Comparison of ENCODE assay signal across 19 cellular contexts in the genomic region with DNA sequence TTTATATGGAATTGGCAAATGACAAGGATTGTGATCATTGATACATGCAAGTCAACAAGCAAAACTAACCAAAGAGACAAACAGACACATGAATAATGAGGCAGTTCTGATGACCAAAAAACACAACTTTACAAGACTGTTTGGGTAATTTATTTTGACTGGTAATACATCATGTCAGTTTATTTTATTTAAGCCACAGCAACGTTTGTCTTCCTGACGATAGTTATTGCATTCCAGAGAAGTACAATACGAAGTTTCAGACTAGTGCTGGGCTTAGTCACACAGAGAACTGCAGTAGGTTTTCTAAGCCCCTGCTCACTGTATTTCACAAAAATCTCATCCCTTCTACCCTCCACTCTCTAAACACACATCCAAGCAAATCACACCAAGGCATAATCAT.
DNase-seq lines count a peak whose midpoint lies in the region; ATAC-seq, FAIRE-seq and TF ChIP-seq lines count a peak whose summit lies in the region.
"Had no signal": no experiment of that assay in that cellular context is flagged by ENCODE, and none has a peak within 500 bp of the region (broad histone marks: within the 10 kb centered on the region; RNA-seq: fewer than 3 reads in every experiment).

No MANE protein-coding gene starts in this region.

- CTCF ChIA-PET in CD4-positive, alpha-beta T cell (lab: Charles Lee): interaction anchor here (1.2 kb wide), 1 partner anchor 11 kb away, joined by 3 read pairs; no protein-coding TSS in a partner anchor

- H4K20me1 ChIP-seq in astrocyte (ENCODE audit: insufficient read depth, low read length): no peaks in the 10 kb centered on the region

- no peak for TF ChIP-seq CTCF in astrocyte (IDR thresholded peaks at IDR 0.05; ENCODE audit: insufficient read depth, low read depth, low read length)
- no peak for TF ChIP-seq CTCF in uterus (IDR thresholded peaks at IDR 0.05)
- TF ChIP-seq CTCF in CD4-positive, alpha-beta T cell (IDR thresholded peaks at IDR 0.05): no peak

- no peaks in the 10 kb centered on the region for H3K79me2 ChIP-seq in astrocyte (ENCODE audit: insufficient read depth, low read length)

- intact Hi-C loops in uterus (cut with DNase I; ENCODE audit: low total_unique reads): no loop called here
- intact Hi-C loops in CD4-positive, alpha-beta T cell (cut with DNase I, micrococcal nuclease): loop anchor here in 1 of 2 experiments (5.0 kb wide), 1 partner anchor 75 kb away; no protein-coding TSS in a partner anchor

- H3K27ac Mint-ChIP-seq in astrocyte (ENCODE audit: unreplicated experiment): no peak overlapping the region
- no peak overlapping the region for H3K27ac Mint-ChIP-seq in CD4-positive, alpha-beta T cell
- H3K27ac Mint-ChIP-seq: endodermal cell had no signal

- FAIRE-seq in astrocyte (lab: Jason Lieb, UNC): no peak
- FAIRE-seq: G401.6 had no signal

- H3K27ac ChIP-seq in astrocyte (ENCODE audit: low read depth, low read length) (no peak overlapping the region), uterus (no peak overlapping the region)
- no peak overlapping the region for H3K27ac ChIP-seq in CD4-positive, alpha-beta T cell (ENCODE audit: low read depth, low read length)
- H3K27ac ChIP-seq: right lobe of liver, SJCRH30 had no signal

- H3K4me3 ChIP-seq in astrocyte (ENCODE audit: insufficient read depth, low read depth, low read length) (no peak overlapping the region), skeletal muscle satellite cell (ENCODE audit: low read length) (no peak overlapping the region), uterus (no peak overlapping the region)
- H3K4me3 ChIP-seq: right lobe of liver, SJCRH30 had no signal

- ATAC-seq in CD4-positive, alpha-beta T cell (ENCODE audit: poor library complexity): no peak
- ATAC-seq: right lobe of liver had no signal

- peaks cover 11% of the 10 kb centered on the region for H3K4me1 ChIP-seq in astrocyte (ENCODE audit: insufficient read depth, low read length)
- peaks cover 29% of the 10 kb centered on the region for H3K4me1 ChIP-seq in skeletal muscle satellite cell (ENCODE audit: control insufficient read depth, insufficient read depth, low read length)
- no peaks in the 10 kb centered on the region for H3K4me1 ChIP-seq in uterus
- H3K4me1 ChIP-seq: right lobe of liver had no signal

- H3K9me3 ChIP-seq in astrocyte (ENCODE audit: insufficient read depth, low read depth, low read length) (no peaks in the 10 kb centered on the region), skeletal muscle satellite cell (replicated peaks; ENCODE audit: low read length) (no peaks in the 10 kb centered on the region), uterus (no peaks in the 10 kb centered on the region)
- no peaks in the 10 kb centered on the region for H3K9me3 ChIP-seq in CD4-positive, alpha-beta T cell (ENCODE audit: control insufficient read depth, low read length)
- H3K9me3 ChIP-seq: right lobe of liver, SJCRH30 had no signal

- H3K4me2 ChIP-seq in astrocyte (ENCODE audit: low read length) (peak overlapping the region; percentile 43), skeletal muscle satellite cell (ENCODE audit: low read length) (no peak overlapping the region)

- H3K36me3 ChIP-seq in astrocyte (ENCODE audit: insufficient read depth, low read length) (no peaks in the 10 kb centered on the region), skeletal muscle satellite cell (ENCODE audit: insufficient read depth, low read length) (no peaks in the 10 kb centered on the region), uterus (no peaks in the 10 kb centered on the region)
- H3K36me3 ChIP-seq: right lobe of liver, SJCRH30 had no signal

- no peak overlapping the region for H2AFZ ChIP-seq in astrocyte (ENCODE audit: low read depth, low read length)

- no peaks in the 10 kb centered on the region for H3K27me3 Mint-ChIP-seq in astrocyte (ENCODE audit: low read depth, unreplicated experiment)
- H3K27me3 Mint-ChIP-seq in CD4-positive, alpha-beta T cell: no peaks in the 10 kb centered on the region

- no peak overlapping the region for H3K9ac ChIP-seq in astrocyte (ENCODE audit: low read length)
- H3K9ac ChIP-seq in skeletal muscle satellite cell (ENCODE audit: low read depth, low read length): peak overlapping the region; percentile 31

- H3K36me3 Mint-ChIP-seq in astrocyte (ENCODE audit: low read depth, unreplicated experiment): no peaks in the 10 kb centered on the region
- no peaks in the 10 kb centered on the region for H3K36me3 Mint-ChIP-seq in CD4-positive, alpha-beta T cell (ENCODE audit: low read depth)

- H3K27me3 ChIP-seq in astrocyte (ENCODE audit: insufficient read depth, low read length) (no peaks in the 10 kb centered on the region), skeletal muscle satellite cell (ENCODE audit: control insufficient read depth, insufficient read depth, low read length) (no peaks in the 10 kb centered on the region), uterus (no peaks in the 10 kb centered on the region)
- no peaks in the 10 kb centered on the region for H3K27me3 ChIP-seq in CD4-positive, alpha-beta T cell (ENCODE audit: control insufficient read depth, insufficient read depth, low read length)
- H3K27me3 ChIP-seq: right lobe of liver, SJCRH30 had no signal

- POLR2A ChIA-PET in CD4-positive, alpha-beta T cell (lab: Charles Lee): no interaction called here

- DNase-seq in HCEC 1CT (peak; percentile 72), astrocyte (ENCODE audit: low read depth) (peak; percentile 70), iris pigment epithelial cell (ENCODE audit: low read depth) (peak; percentile 96), uterus (no peak), NCI-H82 treated with DMSO at 0.1 percent for 48 hours (lab: John Stamatoyannopoulos, UW; ENCODE audit: unreplicated experiment) (no peak), KG1 (lab: John Stamatoyannopoulos, UW) (no peak)
- DNase-seq in CD4-positive, alpha-beta T cell: no peak
- DNase-seq: AML-193; amygdala; COR-L47; endodermal cell; foreskin melanocyte; NCI-H146; right lobe of liver; SJCRH30; stimulated activated CD4-positive, alpha-beta T cell treated with anti-CD3 and anti-CD28 coated beads, Interleukin-2, amount 100 ng/mL, for 48 hours; T-helper 9 cell had no signal

- no peak overlapping the region for H3K4me3 Mint-ChIP-seq in astrocyte (ENCODE audit: unreplicated experiment)
- no peak overlapping the region for H3K4me3 Mint-ChIP-seq in CD4-positive, alpha-beta T cell
- H3K4me3 Mint-ChIP-seq: endodermal cell had no signal

- H3K9me3 Mint-ChIP-seq in astrocyte (ENCODE audit: unreplicated experiment): no peaks in the 10 kb centered on the region
- no peaks in the 10 kb centered on the region for H3K9me3 Mint-ChIP-seq in CD4-positive, alpha-beta T cell
- H3K9me3 Mint-ChIP-seq: endodermal cell had no signal

- H3K4me1 Mint-ChIP-seq in astrocyte (ENCODE audit: low read depth, unreplicated experiment): peaks cover 25% of the 10 kb centered on the region
- peaks cover 42% of the 10 kb centered on the region for H3K4me1 Mint-ChIP-seq in CD4-positive, alpha-beta T cell (ENCODE audit: low read depth)

- TF ChIP-seq POLR2A in uterus (IDR thresholded peaks at IDR 0.05): no peak

Comparison
In these comparisons a context has a peak if more than half of its experiments do, and no peak if none do; other contexts are left out.
1. DNase-seq: peak in HCEC 1CT (single experiment), astrocyte (single experiment) and iris pigment epithelial cell (single experiment); none in uterus (0 of 2), CD4-positive, alpha-beta T cell (0 of 10), NCI-H82 treated with DMSO at 0.1 percent for 48 hours (single experiment) and KG1 (single experiment).